ENCODE assay signal across 29 cellular contexts in genomic region chr2:169298007-169298406, GRCh38.
"Had no signal": no experiment of that assay in that cellular context is flagged by ENCODE, and none has a peak within 500 bp of the region (broad histone marks: within the 10 kb centered on the region; RNA-seq: fewer than 3 reads in every experiment).

No MANE protein-coding gene starts in this region.

- DNase-seq: colonic mucosa; cortex of kidney; dermis blood vessel endothelial cell; dorsolateral prefrontal cortex; effector CD4-positive, alpha-beta T cell; effector CD8-positive, alpha-beta T cell; effector memory CD4-positive, alpha-beta T cell; effector memory CD8-positive, alpha-beta T cell; endodermal cell; erythroblast; esophagus squamous epithelium; foreskin fibroblast; foreskin keratinocyte; foreskin melanocyte; gastrocnemius medialis; glutamatergic neuron; head of caudate nucleus; heart left ventricle; heart right ventricle had no signal

- H3K9me3 Mint-ChIP-seq: dendritic cell treated with granulocyte-macrophage colony-stimulating factor and Interleukin-4, amounts not matched to agents 40 ng/mL and 50 ng/mL, for 4 days; effector memory CD8-positive, alpha-beta T cell; endodermal cell had no signal

- H3K4me3 ChIP-seq: colonic mucosa, coronary artery, dorsolateral prefrontal cortex, esophagus muscularis mucosa, esophagus squamous epithelium, gastrocnemius medialis, gastroesophageal sphincter, heart left ventricle, heart right ventricle had no signal

- H3K4me3 Mint-ChIP-seq: dendritic cell treated with granulocyte-macrophage colony-stimulating factor and Interleukin-4, amounts not matched to agents 40 ng/mL and 50 ng/mL, for 4 days; effector memory CD8-positive, alpha-beta T cell; endodermal cell had no signal

- H3K4me1 ChIP-seq: colonic mucosa, esophagus muscularis mucosa, esophagus squamous epithelium, foreskin keratinocyte, gastrocnemius medialis, gastroesophageal sphincter, heart left ventricle, heart right ventricle had no signal

- H3K27me3 ChIP-seq: colonic mucosa, esophagus muscularis mucosa, gastrocnemius medialis had no signal

- H3K36me3 ChIP-seq: colonic mucosa, esophagus muscularis mucosa, esophagus squamous epithelium, gastrocnemius medialis, gastroesophageal sphincter, heart left ventricle, heart right ventricle had no signal

- FAIRE-seq: colon, endometrium, endothelial cell of umbilical vein, frontal cortex had no signal

- H3K9me3 ChIP-seq: colonic mucosa, esophagus muscularis mucosa, esophagus squamous epithelium, gastrocnemius medialis, gastroesophageal sphincter, heart left ventricle, heart right ventricle had no signal

- H3K27ac ChIP-seq: colonic mucosa, coronary artery, epithelial cell of prostate, esophagus muscularis mucosa, esophagus squamous epithelium, foreskin keratinocyte, gastrocnemius medialis, gastroesophageal sphincter, heart left ventricle, heart right ventricle had no signal

- ATAC-seq: effector memory CD8-positive, alpha-beta T cell; esophagus mucosa; foreskin keratinocyte; gastrocnemius medialis; gastroesophageal sphincter; heart left ventricle; heart right ventricle had no signal

- H3K27ac Mint-ChIP-seq: dendritic cell treated with granulocyte-macrophage colony-stimulating factor and Interleukin-4, amounts not matched to agents 40 ng/mL and 50 ng/mL, for 4 days; effector memory CD8-positive, alpha-beta T cell; endodermal cell had no signal
